In genomic region chr13:109787135-109787954, GRCh38 we compare ENCODE assay signal across 8 cellular contexts. TPM values are rescaled to one million over a fixed set of nuclear protein-coding genes. Genes with fewer than 3 reads are reported as not detected.
DNase-seq lines count a peak whose midpoint lies in the region; ATAC-seq, FAIRE-seq and TF ChIP-seq lines count a peak whose summit lies in the region.

No MANE protein-coding gene starts in this region.

- peak overlapping the region; percentile 69 for H3K27ac ChIP-seq in CD4-positive, CD25-positive, alpha-beta regulatory T cell (ENCODE audit: insufficient read depth, low read length, poor library complexity, severe bottlenecking)
- H3K27ac ChIP-seq in layer of hippocampus (ENCODE audit: low read depth, low read length), result peak overlapping the region; percentile 94

- H3K4me1 Mint-ChIP-seq in CD4-positive, CD25-positive, alpha-beta regulatory T cell, result peaks cover 19 to 23% (median 21%) of the 10 kb centered on the region in 4 donors

- peak; percentile 33 to 38 (median 38) for DNase-seq in CD4-positive, CD25-positive, alpha-beta regulatory T cell
- DNase-seq in GM20000 (ENCODE audit: low spot score) (peak; percentile 31), LHCN-M2 (ENCODE audit: low read depth) (peak; percentile 60), SW480 (ENCODE audit: low spot score) (peak; percentile 73), cerebellar cortex (ENCODE audit: low spot score) (peak; percentile 35), RCC 7860 (ENCODE audit: low spot score) (no peak)
- DNase-seq in stimulated activated naive CD4-positive, alpha-beta T cell treated with Interleukin-2 at 50 U/mL for 16 hours (lab: John Stamatoyannopoulos, UW), result peak; percentile 22

- peak overlapping the region; percentile 26 for H3K4me3 ChIP-seq in CD4-positive, CD25-positive, alpha-beta regulatory T cell (ENCODE audit: low read depth, low read length)

- no peaks in the 10 kb centered on the region for H3K36me3 Mint-ChIP-seq in CD4-positive, CD25-positive, alpha-beta regulatory T cell

- H3K27ac Mint-ChIP-seq in CD4-positive, CD25-positive, alpha-beta regulatory T cell, result peak overlapping the region; percentile 6 to 89 (median 20)

- peak overlapping the region; percentile 82 to 94 (median 86) for H3K4me3 Mint-ChIP-seq in CD4-positive, CD25-positive, alpha-beta regulatory T cell

- H3K9me3 ChIP-seq in CD4-positive, CD25-positive, alpha-beta regulatory T cell (ENCODE audit: control insufficient read depth in 2 of 2, low read length in 2 of 2), result no peaks in the 10 kb centered on the region

- no peaks in the 10 kb centered on the region for H3K36me3 ChIP-seq in CD4-positive, CD25-positive, alpha-beta regulatory T cell (ENCODE audit: control insufficient read depth, insufficient read depth, low read length)

- peaks cover 20% of the 10 kb centered on the region for H3K27me3 Mint-ChIP-seq in CD4-positive, CD25-positive, alpha-beta regulatory T cell

- FAIRE-seq in RCC 7860 (lab: Jason Lieb, UNC), result no peak

- H3K27me3 ChIP-seq in CD4-positive, CD25-positive, alpha-beta regulatory T cell (ENCODE audit: control insufficient read depth, insufficient read depth, low read length), result peaks cover 3% of the 10 kb centered on the region
- no peaks in the 10 kb centered on the region for H3K27me3 ChIP-seq in layer of hippocampus (ENCODE audit: control insufficient read depth, insufficient read depth, low read length)

- no peak for TF ChIP-seq CTCF in GM20000 (IDR thresholded peaks at IDR 0.05; ENCODE audit: extremely low read depth, missing control alignments)

- peaks cover 0 to 2% (median 0%) of the 10 kb centered on the region in 7 donors for H3K9me3 Mint-ChIP-seq in CD4-positive, CD25-positive, alpha-beta regulatory T cell

- peaks cover 7% of the 10 kb centered on the region for H3K4me1 ChIP-seq in CD4-positive, CD25-positive, alpha-beta regulatory T cell (ENCODE audit: control insufficient read depth, insufficient read depth, low read length, poor library complexity, severe bottlenecking)

- ATAC-seq in CD4-positive, CD25-positive, alpha-beta regulatory T cell (ENCODE audit: low read depth in 2 of 2), result no peak

RNA-seq across cellular contexts. Expression of gene IRS2, which starts 1.0 kb away (rescaled TPM):
- 86.7 TPM for total RNA-seq in CD4-positive, CD25-positive, alpha-beta regulatory T cell
- 1 to 10 TPM; 1.9 to 3.3 (median 2.6) TPM for polyA plus RNA-seq in CD4-positive, CD25-positive, alpha-beta regulatory T cell
- total RNA-seq in LHCN-M2 (2014; rRNA removed), result 37.8 and 46.7 TPM in 2 replicates
- 17.9 TPM for polyA plus RNA-seq in LHCN-M2 (2012)
